In the genomic region with DNA sequence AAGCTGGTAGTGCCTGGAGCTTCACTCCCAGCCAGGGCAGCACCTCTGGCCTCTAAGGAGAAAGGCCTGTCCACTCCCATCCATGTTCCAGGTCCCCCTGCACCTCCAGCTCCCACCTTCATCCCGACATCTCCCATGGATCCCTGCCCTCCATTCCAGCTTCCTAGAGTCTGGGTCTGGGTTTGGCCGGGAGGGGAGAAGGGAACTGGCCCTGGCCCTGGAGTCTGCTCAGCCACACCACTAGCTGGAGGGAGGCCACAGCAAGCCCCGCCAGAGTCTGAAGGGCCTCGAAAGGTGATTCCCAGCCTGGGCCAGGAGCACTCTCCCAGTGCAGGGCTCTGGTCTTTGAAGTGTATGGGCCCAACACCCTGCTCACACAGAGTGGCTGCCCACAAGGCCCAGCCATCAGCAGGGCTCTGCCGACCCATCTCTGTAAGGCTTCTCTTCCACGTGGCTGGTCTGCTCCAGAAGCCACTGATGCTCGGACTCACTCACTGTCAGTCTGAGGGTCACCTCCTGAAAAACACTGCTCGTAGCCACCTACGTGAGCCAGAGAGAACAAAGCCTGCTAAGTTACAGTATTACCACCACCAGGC, we compare ENCODE assay signal across 12 cellular contexts. TPM values are rescaled to one million over a fixed set of nuclear protein-coding genes. Genes with fewer than 3 reads are reported as not detected.
"Had no signal": no experiment of that assay in that cellular context is flagged by ENCODE, and none has a peak within 500 bp of the region (broad histone marks: within the 10 kb centered on the region; RNA-seq: fewer than 3 reads in every experiment).

No MANE protein-coding gene starts in this region.

- H3K4me3 ChIP-seq: body of pancreas, lower lobe of right lung, transverse colon had no signal

- H3K27me3 Mint-ChIP-seq: activated naive CD4-positive, alpha-beta T cell treated with anti-CD3 and anti-CD28 coated beads, Interleukin-2, amount 50 U/mL, for 24 hours; stimulated activated naive B cell treated with anti-CD40 and anti-IgM and Interleukin-4, amounts not matched to agents 10 μg/mL and 1 μg/mL and 100 μg/mL, for 72 hours had no signal

- H3K27ac ChIP-seq: foreskin keratinocyte, lower lobe of right lung had no signal

- H3K27ac Mint-ChIP-seq: mesothelial cell of epicardium had no signal

- H3K9me3 ChIP-seq: body of pancreas, lower lobe of right lung, transverse colon had no signal

- H3K4me1 ChIP-seq: foreskin keratinocyte had no signal

- H3K27me3 ChIP-seq: body of pancreas, foreskin keratinocyte, transverse colon had no signal

- H3K9me3 Mint-ChIP-seq: activated naive CD4-positive, alpha-beta T cell treated with anti-CD3 and anti-CD28 coated beads, Interleukin-2, amount 50 U/mL, for 24 hours; activated T-cell treated with anti-CD3 and anti-CD28 coated beads, Interleukin-2, amount 50 U/mL, for 4 hours; immature natural killer cell; mesothelial cell of epicardium; stimulated activated naive B cell treated with anti-CD40 and anti-IgM and Interleukin-4, amounts not matched to agents 10 μg/mL and 1 μg/mL and 100 μg/mL, for 72 hours had no signal

- H3K4me3 Mint-ChIP-seq: activated naive CD4-positive, alpha-beta T cell treated with anti-CD3 and anti-CD28 coated beads, Interleukin-2, amount 50 U/mL, for 24 hours; activated T-cell treated with anti-CD3 and anti-CD28 coated beads, Interleukin-2, amount 50 U/mL, for 4 hours; immature natural killer cell; mesothelial cell of epicardium; stimulated activated naive B cell treated with anti-CD40 and anti-IgM and Interleukin-4, amounts not matched to agents 10 μg/mL and 1 μg/mL and 100 μg/mL, for 72 hours had no signal

- DNase-seq: amniotic stem cell, cortex of kidney had no signal

RNA-seq across cellular contexts. Expression of a gene that starts 34.4 kb away (rescaled TPM):
- total RNA-seq: foreskin keratinocyte, myocyte had no signal
- polyA plus RNA-seq: foreskin keratinocyte had no signal

RNA-seq across cellular contexts. Expression of a gene that starts 58.7 kb away (rescaled TPM):
- total RNA-seq: activated T-cell treated with anti-CD3 and anti-CD28 coated beads, Interleukin-2, amount 50 U/mL, for 4 hours; body of pancreas; foreskin keratinocyte; mesothelial cell of epicardium; myocyte had no signal
- polyA plus RNA-seq: foreskin keratinocyte had no signal
